8 cellular contexts compared by ENCODE assay signal in genomic region chr11:86592659-86593451, GRCh38.
DNase-seq lines count a peak whose midpoint lies in the region; ATAC-seq, FAIRE-seq and TF ChIP-seq lines count a peak whose summit lies in the region.

No MANE protein-coding gene starts in this region.

- no peaks in the 10 kb centered on the region for H3K36me3 ChIP-seq in RWPE2 (ENCODE audit: low read depth)

- no peaks in the 10 kb centered on the region for H3K27me3 ChIP-seq in RWPE2 (ENCODE audit: insufficient read depth, poor library complexity, severe bottlenecking)

- H3K4me1 Mint-ChIP-seq in activated T-helper 2 cell treated with anti-CD3 and anti-CD28 coated beads, Interferon-gamma antibody, Interleukin-2, Interleukin-4, amounts not matched to agents 10 μg/mL and 5 μg/mL and 100 μg/mL, durations not matched to agents 14 hours and 24 hours and 36 hours (ENCODE audit: low read depth) = peaks cover 43% of the 10 kb centered on the region

- H3K4me1 ChIP-seq in RWPE2 (ENCODE audit: insufficient read depth, poor library complexity, severe bottlenecking) = peaks cover 40% of the 10 kb centered on the region

- FAIRE-seq in H54 (lab: Jason Lieb, UNC) = peak; percentile 82

- H3K4me3 Mint-ChIP-seq in activated T-helper 2 cell treated with anti-CD3 and anti-CD28 coated beads, Interferon-gamma antibody, Interleukin-2, Interleukin-4, amounts not matched to agents 10 μg/mL and 5 μg/mL and 100 μg/mL, durations not matched to agents 14 hours and 24 hours and 36 hours (ENCODE audit: low read depth) = no peak overlapping the region

- peaks cover 4% of the 10 kb centered on the region for H3K9me3 Mint-ChIP-seq in activated T-helper 2 cell treated with anti-CD3 and anti-CD28 coated beads, Interferon-gamma antibody, Interleukin-2, Interleukin-4, amounts not matched to agents 10 μg/mL and 5 μg/mL and 100 μg/mL, durations not matched to agents 14 hours and 24 hours and 36 hours

- no peak for TF ChIP-seq POLR2A in H54 (IDR thresholded peaks at IDR 0.05; ENCODE audit: low read depth, low read length)

- H3K9me3 ChIP-seq in RWPE2 (ENCODE audit: severe bottlenecking) = no peaks in the 10 kb centered on the region

- peak overlapping the region; percentile 81 for H3K27ac Mint-ChIP-seq in activated T-helper 2 cell treated with anti-CD3 and anti-CD28 coated beads, Interferon-gamma antibody, Interleukin-2, Interleukin-4, amounts not matched to agents 10 μg/mL and 5 μg/mL and 100 μg/mL, durations not matched to agents 14 hours and 24 hours and 36 hours

- no peaks in the 10 kb centered on the region for H3K27me3 Mint-ChIP-seq in activated T-helper 2 cell treated with anti-CD3 and anti-CD28 coated beads, Interferon-gamma antibody, Interleukin-2, Interleukin-4, amounts not matched to agents 10 μg/mL and 5 μg/mL and 100 μg/mL, durations not matched to agents 14 hours and 24 hours and 36 hours (ENCODE audit: low read depth)

- peak; percentile 66 for DNase-seq in GF-D8 (lab: John Stamatoyannopoulos, UW)
- peak; percentile 21 for DNase-seq in H54 (ENCODE audit: insufficient read length, low spot score)
- DNase-seq in KG1 (lab: John Stamatoyannopoulos, UW) = peak; percentile 88
- DNase-seq in RWPE2 (ENCODE audit: low spot score) = peak; percentile 76
- DNase-seq in activated T-helper 2 cell treated with anti-CD3 and anti-CD28 coated beads, Interferon-gamma antibody, Interleukin-2, Interleukin-4, amounts not matched to agents 10 μg/mL and 5 μg/mL and 100 μg/mL, durations not matched to agents 14 hours and 24 hours and 36 hours (ENCODE audit: low spot score) = peak; percentile 74
- DNase-seq in hepatic stellate cell (ENCODE audit: low spot score) = peak; percentile 22
- peak; percentile 84 to 89 (median 87) for DNase-seq in stimulated activated CD4-positive, alpha-beta T cell treated with anti-CD3 and anti-CD28 coated beads, Interleukin-1b, Interleukin-23, amount 100 ng/mL, for 24 hours (ENCODE audit: low read depth in 4 of 4, low spot score in 1 of 4)
- DNase-seq in GM03348 (ENCODE audit: low spot score) = no peak

- H3K36me3 Mint-ChIP-seq in activated T-helper 2 cell treated with anti-CD3 and anti-CD28 coated beads, Interferon-gamma antibody, Interleukin-2, Interleukin-4, amounts not matched to agents 10 μg/mL and 5 μg/mL and 100 μg/mL, durations not matched to agents 14 hours and 24 hours and 36 hours (ENCODE audit: low read depth) = peaks cover 4% of the 10 kb centered on the region

- intact Hi-C loops in activated T-helper 2 cell treated with anti-CD3 and anti-CD28 coated beads, Interferon-gamma antibody, Interleukin-2, Interleukin-4, amounts not matched to agents 10 μg/mL and 5 μg/mL and 100 μg/mL, durations not matched to agents 14 hours and 24 hours and 36 hours (cut with micrococcal nuclease) = loop anchor here (1.0 to 10.0 kb wide), 9 partner anchors 15 to 738 kb away; partner anchors contain the start of gene CCDC83

- TF ChIP-seq CTCF in RWPE2 (IDR thresholded peaks at IDR 0.05; ENCODE audit: poor library complexity, severe bottlenecking) = no peak

- peak; percentile 95 for ATAC-seq in RWPE2 (ENCODE audit: low read depth)

- H3K27ac ChIP-seq in RWPE2 (ENCODE audit: poor library complexity, severe bottlenecking) = peak overlapping the region; percentile 90

- H3K4me3 ChIP-seq in RWPE2 (ENCODE audit: severe bottlenecking) = no peak overlapping the region
